19 cellular contexts compared by ENCODE assay signal in genomic region chr5:75550597-75550996, GRCh38.
"Had no signal": no experiment of that assay in that cellular context is flagged by ENCODE, and none has a peak within 500 bp of the region (broad histone marks: within the 10 kb centered on the region; RNA-seq: fewer than 3 reads in every experiment).

No MANE protein-coding gene starts in this region.

- ATAC-seq: gastroesophageal sphincter; left lung; lower lobe of right lung; naive thymus-derived CD8-positive, alpha-beta T cell had no signal

- H3K9me3 Mint-ChIP-seq: naive thymus-derived CD8-positive, alpha-beta T cell; type B pancreatic cell had no signal

- DNase-seq: colonic mucosa; dermis blood vessel endothelial cell; esophagus squamous epithelium; foreskin fibroblast; glutamatergic neuron; islet precursor cell; left lung; lower lobe of right lung; mesenchymal stem cell; naive thymus-derived CD8-positive, alpha-beta T cell; sigmoid colon; stimulated activated CD4-positive, alpha-beta T cell treated with anti-CD3 and anti-CD28 coated beads, Interleukin-2, amount 100 ng/mL, for 24 hours; stimulated activated CD4-positive, alpha-beta T cell treated with anti-CD3 and anti-CD28 coated beads, Interleukin-4, amount 100 ng/mL, for 4 hours; stimulated activated naive CD4-positive, alpha-beta T cell treated with Interleukin-2 at 50 U/mL for 16 hours had no signal

- H3K4me1 ChIP-seq: colonic mucosa, esophagus squamous epithelium, gastroesophageal sphincter, left lung, lower lobe of right lung, right atrium auricular region, sigmoid colon had no signal

- H3K36me3 ChIP-seq: colonic mucosa had no signal

- H3K27ac ChIP-seq: colonic mucosa, esophagus squamous epithelium, gastroesophageal sphincter, left lung, lower lobe of right lung, neutrophil, right atrium auricular region, sigmoid colon, skin epidermis had no signal

- H3K9me3 ChIP-seq: colonic mucosa, esophagus squamous epithelium, gastroesophageal sphincter, left lung, lower lobe of right lung, neutrophil, right atrium auricular region, sigmoid colon had no signal

- H3K4me3 Mint-ChIP-seq: naive thymus-derived CD8-positive, alpha-beta T cell; type B pancreatic cell had no signal

- H3K27ac Mint-ChIP-seq: type B pancreatic cell had no signal

- H3K27me3 ChIP-seq: colonic mucosa, esophagus squamous epithelium, gastroesophageal sphincter, left lung, neutrophil, right atrium auricular region, sigmoid colon had no signal

- H3K4me3 ChIP-seq: colonic mucosa, esophagus squamous epithelium, gastroesophageal sphincter, left lung, lower lobe of right lung, right atrium auricular region, sigmoid colon, skin epidermis had no signal

- H3K27me3 Mint-ChIP-seq: naive thymus-derived CD8-positive, alpha-beta T cell; type B pancreatic cell had no signal
